15 cellular contexts compared by ENCODE assay signal in the genomic region with DNA sequence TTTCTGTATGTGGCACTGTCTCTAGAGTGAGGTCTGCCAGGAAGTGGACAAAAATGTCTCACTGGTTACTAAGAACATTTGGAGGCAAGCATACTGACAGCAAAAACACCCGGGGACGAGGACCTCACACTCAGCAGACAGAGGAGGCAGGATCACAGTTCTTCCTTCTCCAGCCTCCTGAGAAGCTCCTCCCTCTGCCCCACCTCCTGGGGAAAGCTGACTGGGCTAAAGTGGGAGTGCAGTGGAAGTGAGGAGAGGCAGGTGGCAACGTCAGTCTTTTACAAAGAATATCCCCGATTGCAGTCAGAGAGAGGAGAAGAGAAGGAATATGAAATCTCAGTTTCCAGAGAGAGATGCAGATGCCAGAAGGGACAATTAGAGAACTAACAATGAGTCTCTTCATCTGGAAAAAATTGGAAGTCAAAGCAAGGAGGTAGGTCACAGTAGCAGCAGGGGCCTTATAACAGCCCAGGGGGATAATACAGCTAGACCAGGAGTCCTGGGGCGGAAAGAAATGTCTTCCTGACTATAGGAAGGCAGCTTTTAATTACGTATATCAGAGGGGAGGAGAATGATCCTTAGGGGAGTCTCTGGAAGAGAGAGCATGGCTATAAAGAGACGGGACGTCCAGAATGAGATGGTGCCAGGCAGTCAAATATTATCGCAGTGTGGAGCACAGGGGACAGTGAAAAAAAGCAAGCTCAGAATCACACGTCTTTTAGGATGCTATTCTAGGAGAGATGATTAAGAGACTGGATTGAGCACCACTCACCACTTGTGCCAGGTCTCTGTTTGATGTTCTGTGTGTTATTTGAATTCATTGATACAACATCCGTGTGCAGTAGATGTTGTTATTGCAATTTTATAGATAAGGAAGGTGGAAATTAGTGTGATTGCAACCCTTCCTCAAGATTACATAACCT. TPM values are rescaled to one million over a fixed set of nuclear protein-coding genes. Genes with fewer than 3 reads are reported as not detected.
A peak's percentile ranks its signal among the peaks of the same experiment; 100 is the strongest.
DNase-seq lines count a peak whose midpoint lies in the region; ATAC-seq and TF ChIP-seq lines count a peak whose summit lies in the region.
"Had no signal": no experiment of that assay in that cellular context is flagged by ENCODE, and none has a peak within 500 bp of the region (broad histone marks: within the 10 kb centered on the region; RNA-seq: fewer than 3 reads in every experiment).

No MANE protein-coding gene starts in this region.

- H3K4me3 Mint-ChIP-seq in endodermal cell (no peak overlapping the region), nephron progenitor cell (no peak overlapping the region)
- H3K4me3 Mint-ChIP-seq: activated CD4-positive, alpha-beta memory T cell treated with anti-CD3 and anti-CD28 coated beads for 36 hours; CD14-positive monocyte; central memory CD8-positive, alpha-beta T cell; naive thymus-derived CD8-positive, alpha-beta T cell; T-cell had no signal

- H3K27ac Mint-ChIP-seq in endodermal cell (no peak overlapping the region), nephron progenitor cell (no peak overlapping the region)
- H3K27ac Mint-ChIP-seq: activated CD4-positive, alpha-beta memory T cell treated with anti-CD3 and anti-CD28 coated beads for 36 hours had no signal

- TF ChIP-seq CTCF in LNCaP clone FGC (IDR thresholded peaks at IDR 0.05; ENCODE audit: control insufficient read depth, extremely low read depth, insufficient read depth) (no peak), endodermal cell (conservative IDR thresholded peaks at IDR 0.05) (no peak), nephron progenitor cell (IDR thresholded peaks at IDR 0.05) (no peak)

- no peak overlapping the region for H3K9ac ChIP-seq in endodermal cell (ENCODE audit: extremely low read depth, low read length, poor library complexity, severe bottlenecking)

- H3K4me3 ChIP-seq in LNCaP clone FGC (ENCODE audit: low read depth, low read length): 0 out of 2 replicates have a peak overlapping the region, but pooled peaks have one; percentile 20
- no peak overlapping the region for H3K4me3 ChIP-seq in endodermal cell (ENCODE audit: low read length)

- DNase-seq in AG20443 (ENCODE audit: low spot score): peak; percentile 13
- peak; percentile 97 for DNase-seq in LNCaP clone FGC (ENCODE audit: low read depth)
- peak; percentile 78 for DNase-seq in endodermal cell
- peak; percentile 12 for DNase-seq in nephron progenitor cell
- no peak for DNase-seq in NCI-H2196 treated with DMSO at 0.1 percent for 48 hours (lab: John Stamatoyannopoulos, UW; ENCODE audit: unreplicated experiment)
- DNase-seq: activated CD4-positive, alpha-beta memory T cell treated with anti-CD3 and anti-CD28 coated beads for 36 hours; activated effector memory CD4-positive, alpha-beta T cell treated with anti-CD3 and anti-CD28 coated beads, Interleukin-2, amount 50 U/mL, for 16 hours; naive thymus-derived CD8-positive, alpha-beta T cell; NCI-H1694; T-cell had no signal

- H3K36me3 ChIP-seq in endodermal cell (ENCODE audit: control insufficient read depth, insufficient read depth, low read length): peaks cover 38% of the 10 kb centered on the region

- ATAC-seq in GM19467 (IDR thresholded peaks at IDR 0.05; ENCODE audit: unreplicated experiment) (no peak), HG02852 (IDR thresholded peaks at IDR 0.05; ENCODE audit: unreplicated experiment) (no peak), HG03135 (IDR thresholded peaks at IDR 0.05; ENCODE audit: unreplicated experiment) (no peak)
- ATAC-seq: naive thymus-derived CD8-positive, alpha-beta T cell; T-cell had no signal

- H3K9me3 Mint-ChIP-seq in endodermal cell: no peaks in the 10 kb centered on the region
- H3K9me3 Mint-ChIP-seq in nephron progenitor cell: no peaks in the 10 kb centered on the region
- H3K9me3 Mint-ChIP-seq: activated CD4-positive, alpha-beta memory T cell treated with anti-CD3 and anti-CD28 coated beads for 36 hours; CD14-positive monocyte; central memory CD8-positive, alpha-beta T cell; naive thymus-derived CD8-positive, alpha-beta T cell; T-cell had no signal

- H3K4me1 Mint-ChIP-seq in endodermal cell (no peaks in the 10 kb centered on the region), nephron progenitor cell (no peaks in the 10 kb centered on the region)
- H3K4me1 Mint-ChIP-seq: CD14-positive monocyte; central memory CD8-positive, alpha-beta T cell; T-cell had no signal

- no peaks in the 10 kb centered on the region for H3K4me1 ChIP-seq in endodermal cell (ENCODE audit: control insufficient read depth, insufficient read depth, low read length)

- H3K27ac ChIP-seq in endodermal cell (ENCODE audit: low read depth, low read length): peak overlapping the region; percentile 36

- no peaks in the 10 kb centered on the region for H3K27me3 ChIP-seq in endodermal cell (ENCODE audit: control insufficient read depth, insufficient read depth, low read length, poor library complexity, severe bottlenecking)

- 85 to 87% methylated on average over 9 to 11 of the region's 11 CpGs for WGBS in endodermal cell (ENCODE audit: insufficient coverage in 1 of 2, insufficient read length in 1 of 2), 2 experiments

- H3K9me3 ChIP-seq in endodermal cell (ENCODE audit: control insufficient read depth, low read length): no peaks in the 10 kb centered on the region

- H3K36me3 Mint-ChIP-seq in endodermal cell (ENCODE audit: low read depth) (peaks cover 40% of the 10 kb centered on the region), nephron progenitor cell (ENCODE audit: low read depth) (peaks cover 42% of the 10 kb centered on the region)

- H3K27me3 Mint-ChIP-seq in endodermal cell (ENCODE audit: insufficient read depth) (no peaks in the 10 kb centered on the region), nephron progenitor cell (ENCODE audit: low read depth, poor library complexity) (no peaks in the 10 kb centered on the region)
- H3K27me3 Mint-ChIP-seq: activated CD4-positive, alpha-beta memory T cell treated with anti-CD3 and anti-CD28 coated beads for 36 hours; central memory CD8-positive, alpha-beta T cell; naive thymus-derived CD8-positive, alpha-beta T cell; T-cell had no signal

RNA-seq across cellular contexts. Expression of gene LEO1, which starts 47.2 kb away (rescaled TPM):
- 10 to 100 TPM; 25.6 to 26.5 TPM for total RNA-seq in endodermal cell
- 27.2 TPM for polyA plus RNA-seq in endodermal cell (2013, experiment 1 of 2)
- 31.1 TPM for polyA plus RNA-seq in endodermal cell (2013, experiment 2 of 2)
